Comparison of ENCODE assay signal across 25 cellular contexts in the genomic region with DNA sequence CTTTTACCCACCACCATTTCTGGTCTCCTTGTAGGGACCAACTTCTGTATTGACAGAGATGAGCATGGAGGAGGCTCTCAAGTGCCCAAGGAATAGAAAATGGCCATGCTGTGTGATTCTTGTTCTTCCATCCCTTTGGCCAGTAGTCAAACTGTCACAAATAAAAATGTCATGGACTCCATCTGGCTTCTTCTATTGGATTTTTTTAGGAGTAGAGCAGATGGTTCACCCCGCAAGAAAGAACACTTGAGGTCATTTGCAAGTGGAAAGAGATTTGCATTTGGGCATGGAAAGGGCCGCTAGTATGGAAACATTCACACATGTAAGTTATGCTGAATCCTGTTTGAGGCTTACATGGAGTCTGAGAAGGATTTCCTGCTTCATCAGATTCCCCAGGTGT.
"Had no signal": no experiment of that assay in that cellular context is flagged by ENCODE, and none has a peak within 500 bp of the region (broad histone marks: within the 10 kb centered on the region; RNA-seq: fewer than 3 reads in every experiment).

No MANE protein-coding gene starts in this region.

- DNase-seq: activated CD4-positive, alpha-beta T cell treated with anti-CD3 and anti-CD28 coated beads, Interleukin-2, amount 50 U/mL, for 1 hour; activated CD4-positive, CD25-positive, alpha-beta regulatory T cell; activated CD8-positive, alpha-beta memory T cell treated with anti-CD3 and anti-CD28 coated beads, Interleukin-2, amount 50 U/mL, for 4 hours; activated CD8-positive, alpha-beta T cell treated with anti-CD3 and anti-CD28 coated beads for 36 hours; activated gamma-delta T cell treated with Interleukin-2 at 50 U/mL for 16 hours; activated naive CD4-positive, alpha-beta T cell treated with anti-CD3 and anti-CD28 coated beads, Interleukin-2, amount 10 ng/mL, durations not matched to agents 7 days and 5 days; activated naive CD8-positive, alpha-beta T cell treated with anti-CD3 and anti-CD28 coated beads for 36 hours; activated T-cell treated with anti-CD3 and anti-CD28 coated beads, Interleukin-2, amount 50 U/mL, for 72 hours; brain microvascular endothelial cell; cortex of kidney; MG63; NCI-H1105; NCI-H1436; NCI-H2029 treated with DMSO at 0.1 percent for 48 hours; NCI-H2227 treated with DMSO at 0.1 percent for 48 hours; NCI-H510A; NCI-H774; NK-92 treated with Interleukin-12 subunit alpha and Interleukin-12 subunit beta, amount 100 ng/mL, for 24 hours; OCI-M1; RPMI8226; T-cell; T-helper 2 cell; T1000 had no signal

- ATAC-seq: activated CD8-positive, alpha-beta T cell treated with anti-CD3 and anti-CD28 coated beads for 36 hours; activated T-cell treated with anti-CD3 and anti-CD28 coated beads, Interleukin-2, amount 50 U/mL, for 72 hours; Panc1; Right ventricle myocardium inferior; T-cell had no signal
